ENCODE assay signal across 23 cellular contexts in genomic region chr3:175179055-175179454, GRCh38.
DNase-seq lines count a peak whose midpoint lies in the region; ATAC-seq, FAIRE-seq and TF ChIP-seq lines count a peak whose summit lies in the region.
"Had no signal": no experiment of that assay in that cellular context is flagged by ENCODE, and none has a peak within 500 bp of the region (broad histone marks: within the 10 kb centered on the region; RNA-seq: fewer than 3 reads in every experiment).

No MANE protein-coding gene starts in this region.

- intact Hi-C loops in body of pancreas (cut with DNase I): no loop called here
- intact Hi-C loops in pancreas (cut with DNase I): no loop called here
- intact Hi-C loops in natural killer cell (cut with micrococcal nuclease): no loop called here

- H3K36me3 ChIP-seq in body of pancreas (replicated peaks in 1 of 2; ENCODE audit: insufficient read depth in 1 of 2, low read depth in 2 of 2) (no peaks in the 10 kb centered on the region), pancreas (no peaks in the 10 kb centered on the region)
- H3K36me3 ChIP-seq: upper lobe of left lung had no signal

- H3K27ac ChIP-seq in body of pancreas (no peak overlapping the region), pancreas (no peak overlapping the region)
- H3K27ac ChIP-seq: epithelial cell of prostate, upper lobe of left lung had no signal

- no peak for TF ChIP-seq POLR2A in body of pancreas (IDR thresholded peaks at IDR 0.05)

- peaks cover 10% of the 10 kb centered on the region for H3K4me1 ChIP-seq in body of pancreas
- peaks cover 0 to 10% (median 4%) of the 10 kb centered on the region in 3 donors for H3K4me1 ChIP-seq in pancreas
- H3K4me1 ChIP-seq: upper lobe of left lung had no signal

- no peak for FAIRE-seq in pancreas (lab: Jason Lieb, UNC)
- FAIRE-seq: GM12892, K562, keratinocyte, RCC 7860 had no signal

- H3K9me3 ChIP-seq in body of pancreas: no peaks in the 10 kb centered on the region
- no peaks in the 10 kb centered on the region for H3K9me3 ChIP-seq in pancreas
- H3K9me3 ChIP-seq: upper lobe of left lung had no signal

- H3K27ac Mint-ChIP-seq in natural killer cell: no peak overlapping the region
- H3K27ac Mint-ChIP-seq: activated T-helper 17 cell treated with anti-CD3 and anti-CD28 coated beads, Interleukin-2, amount 50 U/mL, for 72 hours; dendritic cell treated with granulocyte-macrophage colony-stimulating factor and Interleukin-4, amounts not matched to agents 40 ng/mL and 50 ng/mL, for 4 days; H9; mesothelial cell of epicardium; nephron; stimulated activated naive CD8-positive, alpha-beta T cell treated with anti-CD3 and anti-CD28 coated beads, Interleukin-15, amount 100 ng/mL, for 72 hours had no signal

- DNase-seq in EL (peak; percentile 4), NCI-H2196 (lab: John Stamatoyannopoulos, UW; ENCODE audit: unreplicated experiment) (peak; percentile 71), body of pancreas (no peak), pancreas (no peak), natural killer cell (no peak)
- no peak for DNase-seq in stimulated activated CD8-positive, alpha-beta memory T cell treated with anti-CD3 and anti-CD28 coated beads, Interleukin-4, amount 100 ng/mL, for 48 hours
- DNase-seq: activated CD4-positive, CD25-positive, alpha-beta regulatory T cell treated with anti-CD3 and anti-CD28 coated beads, Interleukin-2, amount 50 U/mL, for 72 hours; H9; hypothalamus; NCI-H82; posterior cingulate gyrus; stimulated activated naive CD8-positive, alpha-beta T cell treated with anti-CD3 and anti-CD28 coated beads, Interleukin-15, amount 100 ng/mL, for 72 hours; upper lobe of left lung had no signal

- no peak overlapping the region for H3K4me3 Mint-ChIP-seq in natural killer cell
- H3K4me3 Mint-ChIP-seq: activated T-helper 17 cell treated with anti-CD3 and anti-CD28 coated beads, Interleukin-2, amount 50 U/mL, for 72 hours; dendritic cell treated with granulocyte-macrophage colony-stimulating factor and Interleukin-4, amounts not matched to agents 40 ng/mL and 50 ng/mL, for 4 days; H9; mesothelial cell of epicardium; nephron; stimulated activated naive CD8-positive, alpha-beta T cell treated with anti-CD3 and anti-CD28 coated beads, Interleukin-15, amount 100 ng/mL, for 72 hours had no signal

- H3K4me1 Mint-ChIP-seq in natural killer cell: no peaks in the 10 kb centered on the region
- H3K4me1 Mint-ChIP-seq: activated T-helper 17 cell treated with anti-CD3 and anti-CD28 coated beads, Interleukin-2, amount 50 U/mL, for 72 hours; nephron; stimulated activated naive CD8-positive, alpha-beta T cell treated with anti-CD3 and anti-CD28 coated beads, Interleukin-15, amount 100 ng/mL, for 72 hours had no signal

- H3K9me3 Mint-ChIP-seq in natural killer cell: peaks cover 2 to 6% of the 10 kb centered on the region in 2 donors
- H3K9me3 Mint-ChIP-seq: H9, nephron had no signal

- no peak overlapping the region for H3K4me3 ChIP-seq in body of pancreas
- no peak overlapping the region for H3K4me3 ChIP-seq in pancreas
- H3K4me3 ChIP-seq: K562, upper lobe of left lung had no signal

- TF ChIP-seq CTCF in body of pancreas (IDR thresholded peaks at IDR 0.05) (no peak), pancreas (IDR thresholded peaks at IDR 0.05) (no peak), natural killer cell (IDR thresholded peaks at IDR 0.05) (no peak)

- no peaks in the 10 kb centered on the region for H3K27me3 Mint-ChIP-seq in natural killer cell (ENCODE audit: low read depth in 2 of 2)
- H3K27me3 Mint-ChIP-seq: activated T-helper 17 cell treated with anti-CD3 and anti-CD28 coated beads, Interleukin-2, amount 50 U/mL, for 72 hours; dendritic cell treated with granulocyte-macrophage colony-stimulating factor and Interleukin-4, amounts not matched to agents 40 ng/mL and 50 ng/mL, for 4 days; stimulated activated naive CD8-positive, alpha-beta T cell treated with anti-CD3 and anti-CD28 coated beads, Interleukin-15, amount 100 ng/mL, for 72 hours had no signal

- 16 to 18% methylated on average over 1 of the region's 1 CpG for WGBS in body of pancreas, 2 donors
- WGBS in pancreas, 2 donors: 21 to 22% methylated on average over 1 of the region's 1 CpG

- H3K27me3 ChIP-seq in body of pancreas (no peaks in the 10 kb centered on the region), pancreas (no peaks in the 10 kb centered on the region)
- H3K27me3 ChIP-seq: upper lobe of left lung had no signal

- H3K36me3 Mint-ChIP-seq in natural killer cell: no peaks in the 10 kb centered on the region
- H3K36me3 Mint-ChIP-seq: mesothelial cell of epicardium had no signal

- ATAC-seq in body of pancreas: peak; percentile 42
- ATAC-seq in pancreas: peak in 3 of 4 donors; percentile 76 to 87 (median 85)
- ATAC-seq in natural killer cell: no peak
- no peak for ATAC-seq in HG02973 (IDR thresholded peaks at IDR 0.05; ENCODE audit: unreplicated experiment)
- ATAC-seq: activated T-helper 17 cell treated with anti-CD3 and anti-CD28 coated beads, Interleukin-2, amount 50 U/mL, for 72 hours; K562; stimulated activated naive CD8-positive, alpha-beta T cell treated with anti-CD3 and anti-CD28 coated beads, Interleukin-15, amount 100 ng/mL, for 72 hours had no signal

Comparison
In these comparisons a context has a peak if more than half of its experiments do, and no peak if none do; other contexts are left out.
1. DNase-seq: peak in EL (single experiment) and NCI-H2196 (single experiment); none in body of pancreas (0 of 4), pancreas (0 of 6), natural killer cell (single experiment) and stimulated activated CD8-positive, alpha-beta memory T cell treated with anti-CD3 and anti-CD28 coated beads, Interleukin-4, amount 100 ng/mL, for 48 hours (single experiment).
2. ATAC-seq: peak in body of pancreas (single experiment) and pancreas (3 of 4); none in natural killer cell (0 of 3) and HG02973 (single experiment).